2 cellular contexts compared by ENCODE assay signal in genomic region chr19:3932931-3933810, GRCh38.
TF ChIP-seq lines count a peak whose summit lies in the region.

TSS of gene NMRK2 (plus strand) at chr19:3933069. CDS start at chr19:3933672, 603 bp downstream.

TF ChIP-seq in IMR-90, 13 proteins besides CTCF, POLR2A, EP300 and RAD21:
- TF ChIP-seq MXI1 (IDR thresholded peaks at IDR 0.05; ENCODE audit: borderline replicate concordance, low read depth, low read length) (no peak), ELK1 (IDR thresholded peaks at IDR 0.05; ENCODE audit: borderline replicate concordance, low read depth, low read length) (no peak), CHD1 (IDR thresholded peaks at IDR 0.05; ENCODE audit: low read depth, low read length) (no peak), BHLHE40 (IDR thresholded peaks at IDR 0.05; ENCODE audit: low read depth, low read length) (no peak), MAZ (IDR thresholded peaks at IDR 0.05; ENCODE audit: borderline replicate concordance, low read depth, low read length) (no peak), RCOR1 (IDR thresholded peaks at IDR 0.05; ENCODE audit: insufficient replicate concordance, low read length) (no peak), CEBPB (IDR thresholded peaks at IDR 0.05; ENCODE audit: low read depth, low read length) (no peak)

TF ChIP-seq in neural cell, 6 proteins besides CTCF, POLR2A, EP300 and RAD21:
- no peak for TF ChIP-seq SMC3 (conservative IDR thresholded peaks at IDR 0.05; ENCODE audit: poor library complexity)
- no peak for TF ChIP-seq MXI1 (conservative IDR thresholded peaks at IDR 0.05; ENCODE audit: poor library complexity, severe bottlenecking)
- TF ChIP-seq POLR2AphosphoS5 (IDR thresholded peaks at IDR 0.05) = no peak
- TF ChIP-seq REST (IDR thresholded peaks at IDR 0.05; ENCODE audit: borderline replicate concordance) = no peak
- no peak for TF ChIP-seq EZH2 (IDR thresholded peaks at IDR 0.05; ENCODE audit: borderline replicate concordance, insufficient read depth, low read length, poor library complexity, severe bottlenecking)
- TF ChIP-seq TAF1 (IDR thresholded peaks at IDR 0.05; ENCODE audit: low read depth) = no peak
